8 cellular contexts compared by ENCODE assay signal in the genomic region with DNA sequence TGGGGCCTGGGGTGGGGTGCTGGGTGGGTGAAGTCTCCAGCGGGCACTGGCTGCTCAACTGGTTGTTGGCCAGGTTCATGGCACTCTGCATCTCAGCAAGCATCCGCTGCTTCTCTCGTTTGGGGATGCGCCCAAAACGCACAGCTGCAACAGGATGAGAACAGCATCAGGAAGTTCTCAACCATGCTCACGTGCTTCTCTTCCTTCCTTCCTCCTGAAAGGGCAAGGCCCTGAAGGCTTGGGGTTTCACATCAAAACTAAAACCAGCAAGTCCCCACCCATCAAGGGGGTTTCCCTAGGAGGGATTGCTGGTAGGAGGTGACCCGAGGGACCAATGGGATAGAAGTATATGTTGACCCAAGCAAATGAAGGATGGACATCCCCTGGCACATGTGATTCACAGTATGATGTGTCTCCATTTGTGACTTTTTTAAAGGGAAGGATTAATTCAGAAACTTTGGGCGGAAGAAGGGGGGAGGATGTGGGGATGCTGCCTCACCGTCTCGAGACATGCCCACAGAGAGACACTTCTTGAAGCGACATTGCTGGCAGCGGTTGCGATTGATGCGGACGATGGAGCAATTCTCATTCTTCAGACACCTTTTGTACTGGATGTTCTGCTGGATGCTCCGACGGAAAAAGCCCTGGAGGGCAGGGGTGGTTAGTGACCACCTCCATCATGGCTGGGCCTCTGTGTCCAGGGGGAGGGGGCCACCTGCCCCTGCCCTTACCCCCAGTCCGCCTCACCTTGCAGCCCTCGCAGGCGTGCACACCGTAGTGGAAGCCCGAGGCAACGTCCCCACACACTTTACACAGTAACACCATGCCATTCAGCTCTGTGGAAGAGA. TPM values are rescaled to one million over a fixed set of nuclear protein-coding genes. Genes with fewer than 3 reads are reported as not detected.
DNase-seq lines count a peak whose midpoint lies in the region; ATAC-seq and TF ChIP-seq lines count a peak whose summit lies in the region.

No MANE protein-coding gene starts in this region.

- H3K4me2 ChIP-seq in PC-3 (ENCODE audit: low read length), result no peak overlapping the region
- no peak overlapping the region for H3K4me2 ChIP-seq in mesendoderm (ENCODE audit: low read length)

- WGBS in mesendoderm (ENCODE audit: extremely low coverage, insufficient coverage, low lambda C conversion rate), result no CpG with 5 or more reads among the region's 23 CpGs

- no peaks in the 10 kb centered on the region for H3K79me1 ChIP-seq in mesendoderm (ENCODE audit: low read length)

- H3K9ac ChIP-seq in PC-3 (ENCODE audit: low read length) (no peak overlapping the region), mesendoderm (ENCODE audit: low read length) (no peak overlapping the region)

- no peak for TF ChIP-seq CTCF in endothelial cell (IDR thresholded peaks at IDR 0.05; ENCODE audit: unreplicated experiment)
- TF ChIP-seq CTCF in PC-3 (conservative IDR thresholded peaks at IDR 0.05; ENCODE audit: low read depth, low read length), result no peak

- H2BK120ac ChIP-seq in mesendoderm (ENCODE audit: low read depth, low read length), result no peak overlapping the region

- peaks cover 53% of the 10 kb centered on the region for H3K36me3 Mint-ChIP-seq in activated CD4-positive, alpha-beta T cell treated with anti-CD3 and anti-CD28 coated beads, Interleukin-2, amount 10 ng/mL, durations not matched to agents 7 days and 5 days (ENCODE audit: low read depth)
- H3K36me3 Mint-ChIP-seq in endothelial cell (ENCODE audit: low read depth, unreplicated experiment), result peaks cover 17% of the 10 kb centered on the region

- DNase-seq in activated CD4-positive, alpha-beta T cell treated with anti-CD3 and anti-CD28 coated beads, Interleukin-2, amount 10 ng/mL, durations not matched to agents 7 days and 5 days, result peak; percentile 93
- no peak for DNase-seq in endothelial cell (ENCODE audit: low spot score)
- DNase-seq in stimulated activated CD4-positive, alpha-beta T cell treated with anti-CD3 and anti-CD28 coated beads, Interleukin-1b, Interleukin-23, amount 100 ng/mL, for 4 hours (ENCODE audit: low read depth in 2 of 2), result peak; percentile 45 to 62
- DNase-seq in DMS79 treated with DMSO at 0.1 percent for 48 hours (lab: John Stamatoyannopoulos, UW), result no peak
- DNase-seq in PC-3, result no peak
- no peak for DNase-seq in mesendoderm

- CTCF ChIA-PET in activated CD4-positive, alpha-beta T cell treated with anti-CD3 and anti-CD28 coated beads, Interleukin-2, amount 10 ng/mL, durations not matched to agents 7 days and 5 days (lab: Charles Lee), result interaction anchor here (0.7 to 4.7 kb wide), 4 partner anchors 10 to 21 kb away, joined by 3 to 27 read pairs (median 6); no protein-coding TSS in a partner anchor
- CTCF ChIA-PET in PC-3 (lab: Charles Lee), result no interaction called here

- POLR2A ChIA-PET in activated CD4-positive, alpha-beta T cell treated with anti-CD3 and anti-CD28 coated beads, Interleukin-2, amount 10 ng/mL, durations not matched to agents 7 days and 5 days (lab: Charles Lee), result interaction anchor here (0.7 kb wide), 1 partner anchor 33 kb away, joined by 4 read pairs; no protein-coding TSS in a partner anchor
- POLR2A ChIA-PET in PC-3 (lab: Charles Lee; ENCODE audit: unreplicated experiment), result no interaction called here

- H3K79me2 ChIP-seq in PC-3 (ENCODE audit: low read length) (peaks cover 23% of the 10 kb centered on the region), mesendoderm (ENCODE audit: control insufficient read depth, insufficient read depth, low read length) (no peaks in the 10 kb centered on the region)

- no peaks in the 10 kb centered on the region for H3K9me2 ChIP-seq in PC-3 (replicated peaks; ENCODE audit: low read length)

- no peaks in the 10 kb centered on the region for H3K9me3 Mint-ChIP-seq in activated CD4-positive, alpha-beta T cell treated with anti-CD3 and anti-CD28 coated beads, Interleukin-2, amount 10 ng/mL, durations not matched to agents 7 days and 5 days
- H3K9me3 Mint-ChIP-seq in endothelial cell (ENCODE audit: unreplicated experiment), result no peaks in the 10 kb centered on the region

- peak overlapping the region; percentile 90 for H3K27ac Mint-ChIP-seq in activated CD4-positive, alpha-beta T cell treated with anti-CD3 and anti-CD28 coated beads, Interleukin-2, amount 10 ng/mL, durations not matched to agents 7 days and 5 days
- no peak overlapping the region for H3K27ac Mint-ChIP-seq in endothelial cell (ENCODE audit: unreplicated experiment)

- no peak overlapping the region for H3K23ac ChIP-seq in mesendoderm (ENCODE audit: low read length)

- H3F3A ChIP-seq in PC-3 (ENCODE audit: low read length, unreplicated experiment), result no peaks in the 10 kb centered on the region

- H2BK15ac ChIP-seq in mesendoderm (replicated peaks; ENCODE audit: low read depth), result no peak overlapping the region

- H3K4ac ChIP-seq in mesendoderm (ENCODE audit: low read depth, low read length), result no peak overlapping the region

- H3K4me3 Mint-ChIP-seq in activated CD4-positive, alpha-beta T cell treated with anti-CD3 and anti-CD28 coated beads, Interleukin-2, amount 10 ng/mL, durations not matched to agents 7 days and 5 days, result peak overlapping the region; percentile 67
- H3K4me3 Mint-ChIP-seq in endothelial cell (ENCODE audit: unreplicated experiment), result peak overlapping the region; percentile 38

- no peak overlapping the region for H2BK5ac ChIP-seq in mesendoderm (ENCODE audit: low read length)

- H4K20me1 ChIP-seq in PC-3 (ENCODE audit: low read length), result peaks cover 6% of the 10 kb centered on the region

- H4K8ac ChIP-seq in mesendoderm (ENCODE audit: low read depth, low read length), result no peak overlapping the region

- no peaks in the 10 kb centered on the region for H3K27me3 Mint-ChIP-seq in activated CD4-positive, alpha-beta T cell treated with anti-CD3 and anti-CD28 coated beads, Interleukin-2, amount 10 ng/mL, durations not matched to agents 7 days and 5 days
- peaks cover 27% of the 10 kb centered on the region for H3K27me3 Mint-ChIP-seq in endothelial cell (ENCODE audit: unreplicated experiment)

- H3K36me3 ChIP-seq in PC-3 (ENCODE audit: low read depth, low read length) (peaks cover 8% of the 10 kb centered on the region), mesendoderm (ENCODE audit: control insufficient read depth, insufficient read depth, low read length) (no peaks in the 10 kb centered on the region)

- H3K27me3 ChIP-seq in PC-3 (ENCODE audit: low read length) (no peaks in the 10 kb centered on the region), mesendoderm (ENCODE audit: insufficient read depth, low read length, poor library complexity) (no peaks in the 10 kb centered on the region)

- no peak overlapping the region for H2AK5ac ChIP-seq in mesendoderm (ENCODE audit: low read length)

- H2AFZ ChIP-seq in PC-3 (ENCODE audit: low read length), result no peak overlapping the region

- peak; percentile 47 for ATAC-seq in GM18907 (IDR thresholded peaks at IDR 0.05; ENCODE audit: unreplicated experiment)
- peak; percentile 35 for ATAC-seq in HG03025 (IDR thresholded peaks at IDR 0.05; ENCODE audit: low FRiP score, unreplicated experiment)
- no peak for ATAC-seq in PC-3

- H3K4me1 Mint-ChIP-seq in activated CD4-positive, alpha-beta T cell treated with anti-CD3 and anti-CD28 coated beads, Interleukin-2, amount 10 ng/mL, durations not matched to agents 7 days and 5 days, result peaks cover 71% of the 10 kb centered on the region
- peaks cover 44% of the 10 kb centered on the region for H3K4me1 Mint-ChIP-seq in endothelial cell (ENCODE audit: unreplicated experiment)

- no TSS peak for BruUV-seq in PC-3 (replicated peaks; lab: Mats Ljungman, UMichigan)

- intact Hi-C loops in PC-3 (cut with micrococcal nuclease), result no loop called here

- H3K4me1 ChIP-seq in PC-3 (ENCODE audit: insufficient read depth, low read length) (peaks cover 19% of the 10 kb centered on the region), mesendoderm (ENCODE audit: control insufficient read depth, low read depth, low read length) (peaks cover 15% of the 10 kb centered on the region)

- H3K4me3 ChIP-seq in PC-3 (ENCODE audit: low read length), result no peak overlapping the region
- H3K4me3 ChIP-seq in mesendoderm (ENCODE audit: low read length), result no peak overlapping the region

- no peak overlapping the region for H4K5ac ChIP-seq in mesendoderm (ENCODE audit: low read length)

- H3K18ac ChIP-seq in mesendoderm (ENCODE audit: low read length), result no peak overlapping the region

- no peak overlapping the region for H3K27ac ChIP-seq in PC-3 (ENCODE audit: low read length)
- no peak overlapping the region for H3K27ac ChIP-seq in mesendoderm (ENCODE audit: low read depth, low read length)

- H3K56ac ChIP-seq in mesendoderm (ENCODE audit: low read length), result no peak overlapping the region

- no peaks in the 10 kb centered on the region for H3K9me3 ChIP-seq in PC-3 (ENCODE audit: low read length)

RNA-seq across cellular contexts. Expression of a gene that starts 4.2 kb away (rescaled TPM):
- total RNA-seq in activated CD4-positive, alpha-beta T cell treated with anti-CD3 and anti-CD28 coated beads, Interleukin-2, amount 10 ng/mL, durations not matched to agents 7 days and 5 days, result 1 to 10 TPM; 5.5 to 5.8 TPM
- total RNA-seq in endothelial cell (ENCODE audit: unreplicated experiment), result 2.6 TPM
- total RNA-seq in PC-3 (2014; rRNA removed), result 7.1 and 9.2 TPM in 2 replicates
- polyA plus RNA-seq in mesendoderm (2013, experiment 1 of 2), result 2.3 TPM
- polyA plus RNA-seq in mesendoderm (2013, experiment 2 of 2), result 2.5 TPM

RNA-seq across cellular contexts. Expression of a gene that starts 25.6 kb away (rescaled TPM):
- 10 to 100 TPM; 95.4 to 97.1 TPM for total RNA-seq in activated CD4-positive, alpha-beta T cell treated with anti-CD3 and anti-CD28 coated beads, Interleukin-2, amount 10 ng/mL, durations not matched to agents 7 days and 5 days
- 96.2 TPM for total RNA-seq in endothelial cell (ENCODE audit: unreplicated experiment)
- total RNA-seq in PC-3 (2014; rRNA removed), result 22.2 and 38.1 TPM in 2 replicates
- polyA plus RNA-seq in mesendoderm (2013, experiment 1 of 2), result 40.3 TPM
- 40.9 TPM for polyA plus RNA-seq in mesendoderm (2013, experiment 2 of 2)

RNA-seq across cellular contexts. Expression of a gene that starts 33.4 kb away (rescaled TPM):
- 1 to 10 TPM; 8.6 to 9.1 TPM for total RNA-seq in activated CD4-positive, alpha-beta T cell treated with anti-CD3 and anti-CD28 coated beads, Interleukin-2, amount 10 ng/mL, durations not matched to agents 7 days and 5 days
- 13.6 TPM for total RNA-seq in endothelial cell (ENCODE audit: unreplicated experiment)
- total RNA-seq in PC-3 (2014; rRNA removed), result 6.6 and 11.2 TPM in 2 replicates
- 2.5 TPM for polyA plus RNA-seq in mesendoderm (2013, experiment 1 of 2)
- polyA plus RNA-seq in mesendoderm (2013, experiment 2 of 2), result 2.9 TPM

RNA-seq across cellular contexts. Expression of a gene that starts 42.0 kb away (rescaled TPM):
- 100 to 1,000 TPM in 1 of 2 experiments, 10 to 100 TPM in 1; 92.1 to 102 TPM for total RNA-seq in activated CD4-positive, alpha-beta T cell treated with anti-CD3 and anti-CD28 coated beads, Interleukin-2, amount 10 ng/mL, durations not matched to agents 7 days and 5 days
- total RNA-seq in endothelial cell (ENCODE audit: unreplicated experiment), result 111 TPM
- 73.0 and 78.7 TPM in 2 replicates for total RNA-seq in PC-3 (2014; rRNA removed)
- 54.7 TPM for polyA plus RNA-seq in mesendoderm (2013, experiment 1 of 2)
- polyA plus RNA-seq in mesendoderm (2013, experiment 2 of 2), result 54.0 TPM

RNA-seq across cellular contexts. Expression of a gene that starts 44.2 kb away (rescaled TPM):
- total RNA-seq in activated CD4-positive, alpha-beta T cell treated with anti-CD3 and anti-CD28 coated beads, Interleukin-2, amount 10 ng/mL, durations not matched to agents 7 days and 5 days, result 10 to 100 TPM; 84.8 to 89.2 TPM
- total RNA-seq in endothelial cell (ENCODE audit: unreplicated experiment) (96.4 TPM), PC-3 (2014; rRNA removed) (27.3 and 39.2 TPM in 2 replicates)
- polyA plus RNA-seq in mesendoderm (2013, experiment 1 of 2), result 77.1 TPM
- polyA plus RNA-seq in mesendoderm (2013, experiment 2 of 2), result 77.4 TPM

Comparison
In these comparisons a context has a peak if more than half of its experiments do, and no peak if none do; other contexts are left out.
1. DNase-seq: peak in activated CD4-positive, alpha-beta T cell treated with anti-CD3 and anti-CD28 coated beads, Interleukin-2, amount 10 ng/mL, durations not matched to agents 7 days and 5 days (single experiment) and stimulated activated CD4-positive, alpha-beta T cell treated with anti-CD3 and anti-CD28 coated beads, Interleukin-1b, Interleukin-23, amount 100 ng/mL, for 4 hours (2 of 2); none in endothelial cell (single experiment), DMS79 treated with DMSO at 0.1 percent for 48 hours (single experiment), PC-3 (single experiment) and mesendoderm (single experiment).